8 cellular contexts compared by ENCODE assay signal in the genomic region with DNA sequence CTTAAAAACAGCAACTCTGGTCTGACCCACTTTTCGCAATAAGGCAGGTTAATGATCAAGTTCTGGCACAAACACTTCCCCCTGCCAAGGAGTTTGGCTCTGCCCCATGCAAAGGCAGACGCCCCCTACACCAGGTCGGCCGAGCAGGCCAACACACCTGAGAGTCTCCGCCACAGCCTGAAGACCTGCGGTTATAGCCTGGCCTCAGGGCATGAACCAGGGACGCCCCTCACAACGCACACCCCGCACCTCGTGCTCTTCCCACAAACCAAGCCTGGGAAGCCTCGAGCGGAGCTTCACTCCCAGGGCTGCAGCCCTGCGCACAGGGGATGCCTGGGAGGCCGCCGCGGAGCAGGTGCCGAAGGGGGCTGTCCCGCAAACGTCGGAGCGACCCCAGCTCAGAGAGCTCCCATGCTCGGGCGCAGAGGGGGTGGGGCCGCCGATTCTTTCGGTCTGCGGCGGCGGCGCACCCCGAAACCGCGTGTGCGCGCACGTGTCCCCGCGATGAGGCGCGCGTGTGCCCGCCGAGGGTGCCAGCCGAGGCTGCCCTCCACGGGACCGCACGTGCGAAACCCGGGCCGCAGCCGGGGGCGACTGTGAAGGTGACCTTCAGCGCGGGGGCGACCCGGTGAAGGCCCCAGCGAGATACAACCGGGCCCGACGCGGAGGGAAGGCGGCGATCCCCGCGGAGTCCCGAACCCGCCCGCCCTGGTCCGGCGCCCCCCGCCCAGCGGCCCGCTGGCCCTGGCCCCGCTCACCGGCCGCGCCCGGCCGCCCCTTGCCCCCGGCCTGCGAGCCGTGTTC. TPM values are rescaled to one million over a fixed set of nuclear protein-coding genes. Genes with fewer than 3 reads are reported as not detected.
DNase-seq lines count a peak whose midpoint lies in the region; ATAC-seq and TF ChIP-seq lines count a peak whose summit lies in the region.

No MANE protein-coding gene starts in this region.

- H3K4me1 Mint-ChIP-seq in naive thymus-derived CD4-positive, alpha-beta T cell: peaks cover 33 to 50% (median 37%) of the 10 kb centered on the region in 7 donors

- peak; percentile 77 for DNase-seq in activated effector memory CD4-positive, alpha-beta T cell treated with anti-CD3 and anti-CD28 coated beads, Interleukin-2, amount 50 U/mL, for 16 hours
- DNase-seq in activated effector memory CD4-positive, alpha-beta T cell treated with Interleukin-2 at 50 U/mL for 16 hours: no peak
- DNase-seq in naive thymus-derived CD4-positive, alpha-beta T cell: peak in 5 of 9 donors; percentile 13 to 52 (median 23)
- no peak for DNase-seq in NCI-H226

- H3K9ac ChIP-seq in endocrine pancreas (ENCODE audit: control insufficient read depth, insufficient read depth, low read length): peak overlapping the region; percentile 73

- H3K36me3 ChIP-seq in endocrine pancreas (ENCODE audit: control insufficient read depth, insufficient read depth, low read length) (no peaks in the 10 kb centered on the region), urinary bladder (ENCODE audit: insufficient read depth) (no peaks in the 10 kb centered on the region)
- H3K36me3 ChIP-seq in naive thymus-derived CD4-positive, alpha-beta T cell (ENCODE audit: control insufficient read depth in 2 of 3, insufficient read depth in 3 of 3, low read length in 3 of 3): no peaks in the 10 kb centered on the region

- ATAC-seq in HG03139 (IDR thresholded peaks at IDR 0.05; ENCODE audit: unreplicated experiment): peak; percentile 16
- ATAC-seq in naive thymus-derived CD4-positive, alpha-beta T cell: peak; percentile 18

- no peaks in the 10 kb centered on the region for H3K27me3 ChIP-seq in endocrine pancreas (ENCODE audit: control insufficient read depth, insufficient read depth, low read length)
- H3K27me3 ChIP-seq in naive thymus-derived CD4-positive, alpha-beta T cell (ENCODE audit: control insufficient read depth in 2 of 2, insufficient read depth in 2 of 2, low read length in 2 of 2): no peaks in the 10 kb centered on the region

- peak overlapping the region; percentile 78 to 91 (median 87) for H3K4me3 Mint-ChIP-seq in naive thymus-derived CD4-positive, alpha-beta T cell

- POLR2A ChIA-PET in naive thymus-derived CD4-positive, alpha-beta T cell (lab: Charles Lee): interaction anchor here (0.6 to 1.5 kb wide), 2 partner anchors 75 to 196 kb away, joined by 3 read pairs; no protein-coding TSS in a partner anchor

- H3K27ac Mint-ChIP-seq in naive thymus-derived CD4-positive, alpha-beta T cell: peak overlapping the region in 8 of 9 donors; percentile 28 to 82 (median 74)

- no peaks in the 10 kb centered on the region for H3K27me3 Mint-ChIP-seq in naive thymus-derived CD4-positive, alpha-beta T cell

- peak overlapping the region; percentile 50 for H3K4me3 ChIP-seq in endocrine pancreas (ENCODE audit: control insufficient read depth, insufficient read depth, low read length)
- H3K4me3 ChIP-seq in naive thymus-derived CD4-positive, alpha-beta T cell (ENCODE audit: low read length): peak overlapping the region; percentile 97
- H3K4me3 ChIP-seq in urinary bladder (ENCODE audit: low read depth, low read length): peak overlapping the region; percentile 96

- H3K9me3 ChIP-seq in endocrine pancreas (ENCODE audit: control insufficient read depth, low read length): no peaks in the 10 kb centered on the region
- no peaks in the 10 kb centered on the region for H3K9me3 ChIP-seq in naive thymus-derived CD4-positive, alpha-beta T cell (ENCODE audit: control insufficient read depth in 2 of 3, low read length in 3 of 3)

- intact Hi-C loops in naive thymus-derived CD4-positive, alpha-beta T cell (cut with micrococcal nuclease): loop anchor here (1.0 to 5.0 kb wide), 14 partner anchors 13 to 1012 kb away; partner anchors contain the start of genes EMC6 (in 2 of the 2), METTL16 (in 2 of the 2), MNT (in 2 of the 2) and PAFAH1B1 (in 2 of the 2)

- H3K27ac ChIP-seq in VCaP (peak overlapping the region; percentile 92), urinary bladder (ENCODE audit: low read depth) (peak overlapping the region; percentile 57)
- peak overlapping the region; percentile 70 for H3K27ac ChIP-seq in naive thymus-derived CD4-positive, alpha-beta T cell (ENCODE audit: low read depth, low read length)

- H3K4me1 ChIP-seq in endocrine pancreas (ENCODE audit: control insufficient read depth, insufficient read depth, low read length) (no peaks in the 10 kb centered on the region), urinary bladder (ENCODE audit: insufficient read depth) (no peaks in the 10 kb centered on the region)
- peaks cover 22 to 36% of the 10 kb centered on the region in 2 donors for H3K4me1 ChIP-seq in naive thymus-derived CD4-positive, alpha-beta T cell (ENCODE audit: control insufficient read depth in 2 of 2, insufficient read depth in 2 of 2, low read length in 2 of 2)

- no peaks in the 10 kb centered on the region for H3K36me3 Mint-ChIP-seq in naive thymus-derived CD4-positive, alpha-beta T cell

- CTCF ChIA-PET in naive thymus-derived CD4-positive, alpha-beta T cell (lab: Charles Lee): no interaction called here

- TF ChIP-seq CTCF in VCaP (conservative IDR thresholded peaks at IDR 0.05): no peak

- no peaks in the 10 kb centered on the region for H3K9me3 Mint-ChIP-seq in naive thymus-derived CD4-positive, alpha-beta T cell

- WGBS in urinary bladder: under 1% methylated on average over 82 of the region's 82 CpGs

RNA-seq across cellular contexts. Expression of gene CLUH, which starts 0.6 kb away (rescaled TPM):
- total RNA-seq in naive thymus-derived CD4-positive, alpha-beta T cell: 10 to 100 TPM; 34.6 to 71.1 (median 48.8) TPM
- polyA plus RNA-seq in naive thymus-derived CD4-positive, alpha-beta T cell: 10 to 100 TPM in 1 of 2 donors, 1 to 10 TPM in 1; 4.9 to 15.3 TPM
- 20.1 TPM for total RNA-seq in urinary bladder
- 51.3 TPM for polyA plus RNA-seq in urinary bladder

RNA-seq across cellular contexts. Expression of gene CCDC92B, which starts 38.4 kb away (rescaled TPM):
- under 1 TPM; 0.12 to 0.54 (median 0.22) TPM for total RNA-seq in naive thymus-derived CD4-positive, alpha-beta T cell
- polyA plus RNA-seq in naive thymus-derived CD4-positive, alpha-beta T cell: not detected
- 0.32 TPM for total RNA-seq in urinary bladder
- polyA plus RNA-seq in urinary bladder: 0.14 TPM

Comparison
In these comparisons a context has a peak if more than half of its experiments do, and no peak if none do; other contexts are left out.
1. DNase-seq: peak in activated effector memory CD4-positive, alpha-beta T cell treated with anti-CD3 and anti-CD28 coated beads, Interleukin-2, amount 50 U/mL, for 16 hours (single experiment) and naive thymus-derived CD4-positive, alpha-beta T cell (5 of 9); none in activated effector memory CD4-positive, alpha-beta T cell treated with Interleukin-2 at 50 U/mL for 16 hours (single experiment) and NCI-H226 (single experiment).
2. Peak in every context shown above with its lines, with median percentiles within 50 percentile points of each other: H3K27ac ChIP-seq and H3K4me3 ChIP-seq.